ENCODE assay signal across 8 cellular contexts in the genomic region with DNA sequence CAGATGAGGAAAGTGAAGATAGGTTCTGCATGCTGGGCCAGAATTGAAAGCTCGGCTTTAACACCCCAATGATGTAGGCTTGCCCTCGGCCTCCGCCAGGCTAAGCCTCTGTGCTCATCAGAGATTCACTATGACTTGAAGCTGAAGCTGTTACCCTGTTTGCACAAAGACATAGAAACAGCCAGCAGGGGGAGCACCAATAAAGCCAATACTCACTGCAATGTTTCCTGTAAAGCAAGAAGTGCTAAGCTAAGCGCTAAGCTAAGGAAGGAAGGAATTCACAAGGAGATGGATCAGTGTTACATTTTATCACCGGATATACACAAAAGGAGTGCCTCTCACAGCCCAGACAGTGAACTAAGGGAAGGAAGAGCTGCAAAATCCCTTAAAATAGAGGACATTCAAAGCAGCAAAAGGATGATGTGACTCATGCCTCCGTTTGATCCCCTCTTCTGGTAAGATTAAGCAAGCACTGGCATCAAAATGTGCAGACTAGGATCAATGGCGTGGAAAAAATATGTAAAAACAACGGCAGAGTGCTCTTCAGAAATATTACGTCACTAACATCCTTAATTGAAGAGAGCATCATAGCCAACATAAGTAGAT.
DNase-seq lines count a peak whose midpoint lies in the region; ATAC-seq and TF ChIP-seq lines count a peak whose summit lies in the region.

No MANE protein-coding gene starts in this region.

- H3K27me3 ChIP-seq in RWPE2 (ENCODE audit: insufficient read depth, poor library complexity, severe bottlenecking) (no peaks in the 10 kb centered on the region), aorta (ENCODE audit: control insufficient read depth in 1 of 2, insufficient read depth in 2 of 2, low read length in 1 of 2) (no peaks in the 10 kb centered on the region)

- H3K4me3 Mint-ChIP-seq in progenitor cell of endocrine pancreas (ENCODE audit: low read depth), result no peak overlapping the region

- H3K4me1 ChIP-seq in RWPE2 (ENCODE audit: insufficient read depth, poor library complexity, severe bottlenecking), result no peaks in the 10 kb centered on the region
- no peaks in the 10 kb centered on the region for H3K4me1 ChIP-seq in aorta (ENCODE audit: control insufficient read depth in 1 of 2, insufficient read depth in 2 of 2, low read length in 2 of 2)

- WGBS in aorta, 2 donors, result 18% methylated on average over 9 of the region's 9 CpGs

- no peaks in the 10 kb centered on the region for H3K27me3 Mint-ChIP-seq in progenitor cell of endocrine pancreas

- H3K36me3 ChIP-seq in RWPE2 (ENCODE audit: low read depth), result no peaks in the 10 kb centered on the region
- H3K36me3 ChIP-seq in aorta (ENCODE audit: control insufficient read depth in 1 of 2, insufficient read depth in 2 of 2, low read length in 1 of 2), result no peaks in the 10 kb centered on the region

- ATAC-seq in RWPE2 (ENCODE audit: low read depth) (peak; percentile 97), aorta (ENCODE audit: low FRiP score) (peak; percentile 69)

- no peak overlapping the region for H3K27ac ChIP-seq in RWPE2 (ENCODE audit: poor library complexity, severe bottlenecking)
- no peak overlapping the region for H3K27ac ChIP-seq in aorta (ENCODE audit: low read depth in 1 of 2, low read length in 2 of 2)

- no peaks in the 10 kb centered on the region for H3K36me3 Mint-ChIP-seq in progenitor cell of endocrine pancreas (ENCODE audit: insufficient read depth)

- H3K9me3 ChIP-seq in RWPE2 (ENCODE audit: severe bottlenecking) (no peaks in the 10 kb centered on the region), aorta (ENCODE audit: control insufficient read depth, low read length) (no peaks in the 10 kb centered on the region)

- peaks cover 1% of the 10 kb centered on the region for H3K4me1 Mint-ChIP-seq in progenitor cell of endocrine pancreas (ENCODE audit: low read depth)

- peak; percentile 62 for DNase-seq in GM10266 (ENCODE audit: extremely low spot score)
- DNase-seq in HCEC 1CT, result peak; percentile 76
- peak; percentile 79 for DNase-seq in M059J (ENCODE audit: low read depth)
- no peak for DNase-seq in RWPE2 (ENCODE audit: low spot score)
- peak; percentile 38 for DNase-seq in activated gamma-delta T cell treated with anti-CD3 and anti-CD28 coated beads, Interleukin-2, amount 50 U/mL, for 16 hours (ENCODE audit: low read depth)
- DNase-seq in globus pallidus (ENCODE audit: low spot score), result peak; percentile 91
- peak; percentile 77 for DNase-seq in progenitor cell of endocrine pancreas (ENCODE audit: low spot score, unreplicated experiment)
- DNase-seq in aorta, result peak in 1 of 2 donors; percentile 68

- intact Hi-C loops in aorta (cut with DNase I), result loop anchor here (5.0 to 10.0 kb wide), 4 partner anchors 202 to 1071 kb away; a partner anchor contains a TSS

- no peaks in the 10 kb centered on the region for H3K9me3 Mint-ChIP-seq in progenitor cell of endocrine pancreas (ENCODE audit: low read depth)

- TF ChIP-seq CTCF in GM10266 (IDR thresholded peaks at IDR 0.05; ENCODE audit: control insufficient read depth, insufficient read depth, low read depth, missing control alignments) (peak; percentile 89), RWPE2 (IDR thresholded peaks at IDR 0.05; ENCODE audit: poor library complexity, severe bottlenecking) (peak; percentile 91), progenitor cell of endocrine pancreas (IDR thresholded peaks at IDR 0.05; ENCODE audit: unreplicated experiment) (peak; percentile 87)

- no peak overlapping the region for H3K27ac Mint-ChIP-seq in progenitor cell of endocrine pancreas

- H3K4me3 ChIP-seq in RWPE2 (ENCODE audit: severe bottlenecking) (no peak overlapping the region), aorta (ENCODE audit: low read length in 2 of 2) (no peak overlapping the region)
